ENCODE assay signal across 11 cellular contexts in the genomic region with DNA sequence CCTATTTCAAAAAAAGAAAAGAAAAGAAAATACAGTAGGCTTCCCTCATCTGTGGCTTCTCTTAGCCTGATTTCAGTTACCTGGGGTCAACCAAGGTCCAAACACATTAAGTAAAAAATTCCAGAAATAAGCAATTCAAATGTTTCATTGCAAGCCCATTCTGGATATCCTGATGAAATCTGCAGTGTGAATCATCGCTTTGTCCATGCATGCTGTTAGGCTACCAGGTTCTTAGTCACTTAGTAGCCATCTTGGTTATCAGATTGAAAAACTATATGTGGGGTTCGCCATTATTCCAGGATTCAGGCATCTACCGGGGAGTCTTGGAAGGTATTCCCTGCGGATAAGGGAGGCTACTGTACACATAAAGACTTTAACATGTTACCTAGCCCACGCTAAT. TPM values are rescaled to one million over a fixed set of nuclear protein-coding genes. Genes with fewer than 3 reads are reported as not detected.
DNase-seq lines count a peak whose midpoint lies in the region; ATAC-seq and TF ChIP-seq lines count a peak whose summit lies in the region.
"Had no signal": no experiment of that assay in that cellular context is flagged by ENCODE, and none has a peak within 500 bp of the region (broad histone marks: within the 10 kb centered on the region; RNA-seq: fewer than 3 reads in every experiment).

No MANE protein-coding gene starts in this region.

- H3K27me3 Mint-ChIP-seq in CD8-positive, alpha-beta T cell (ENCODE audit: low read depth), result no peaks in the 10 kb centered on the region
- H3K27me3 Mint-ChIP-seq in brain (peaks cover 13% of the 10 kb centered on the region), nephron progenitor cell (ENCODE audit: low read depth, poor library complexity) (no peaks in the 10 kb centered on the region)

- TF ChIP-seq POLR2A in spleen (IDR thresholded peaks at IDR 0.05), result no peak

- H3K9me3 ChIP-seq in CD8-positive, alpha-beta T cell (ENCODE audit: low read length), result no peaks in the 10 kb centered on the region
- no peaks in the 10 kb centered on the region for H3K9me3 ChIP-seq in spleen
- H3K9me3 ChIP-seq in aorta (ENCODE audit: control insufficient read depth, low read length), result no peaks in the 10 kb centered on the region
- H3K9me3 ChIP-seq: psoas muscle had no signal

- H3K36me3 Mint-ChIP-seq in CD8-positive, alpha-beta T cell, result peaks cover 14% of the 10 kb centered on the region
- no peaks in the 10 kb centered on the region for H3K36me3 Mint-ChIP-seq in brain
- H3K36me3 Mint-ChIP-seq in nephron progenitor cell (ENCODE audit: low read depth), result peaks cover 8% of the 10 kb centered on the region

- TF ChIP-seq CTCF in CD8-positive, alpha-beta T cell (IDR thresholded peaks at IDR 0.05), result no peak
- TF ChIP-seq CTCF in brain (conservative IDR thresholded peaks at IDR 0.05), result no peak
- TF ChIP-seq CTCF in nephron progenitor cell (IDR thresholded peaks at IDR 0.05), result no peak
- no peak for TF ChIP-seq CTCF in spleen (IDR thresholded peaks at IDR 0.05 in 8 of 11, conservative IDR thresholded peaks at IDR 0.05 in 3 of 11)

- WGBS in spleen, 5 donors, result 96 to 97% (median 96%) methylated on average over 5 of the region's 5 CpGs
- WGBS in aorta, 2 donors, result 96% methylated on average over 5 of the region's 5 CpGs

- H3K4me1 ChIP-seq in CD8-positive, alpha-beta T cell (ENCODE audit: insufficient read depth, low read length), result peaks cover 22% of the 10 kb centered on the region
- H3K4me1 ChIP-seq in spleen, result peaks cover 13 to 46% (median 44%) of the 10 kb centered on the region in 6 donors
- H3K4me1 ChIP-seq in aorta (ENCODE audit: control insufficient read depth in 1 of 2, insufficient read depth in 2 of 2, low read length in 2 of 2), result peaks cover 0 to 3% of the 10 kb centered on the region in 2 donors

- peaks cover 42% of the 10 kb centered on the region for H3K4me1 Mint-ChIP-seq in CD8-positive, alpha-beta T cell (ENCODE audit: low read depth)
- H3K4me1 Mint-ChIP-seq in brain (peaks cover 48% of the 10 kb centered on the region), nephron progenitor cell (peaks cover 24% of the 10 kb centered on the region)

- intact Hi-C loops in CD8-positive, alpha-beta T cell (cut with DNase I, micrococcal nuclease), result loop anchor here (2.0 to 10.0 kb wide), 7 partner anchors 80 to 1384 kb away; a partner anchor contains a TSS
- intact Hi-C loops in spleen (cut with DNase I; ENCODE audit: low total_unique reads), result no loop called here
- intact Hi-C loops in aorta (cut with DNase I), result loop anchor here in 1 of 2 donors (5.0 kb wide), 1 partner anchor 36 kb away; no protein-coding TSS in a partner anchor

- peak overlapping the region; percentile 45 for H3K4me3 Mint-ChIP-seq in CD8-positive, alpha-beta T cell
- H3K4me3 Mint-ChIP-seq in brain, result peak overlapping the region; percentile 66 to 97 (median 92)
- peak overlapping the region; percentile 95 for H3K4me3 Mint-ChIP-seq in nephron progenitor cell

- no peak overlapping the region for H3K27ac ChIP-seq in CD8-positive, alpha-beta T cell (ENCODE audit: low read depth, low read length)
- H3K27ac ChIP-seq in spleen, result no peak overlapping the region
- H3K27ac ChIP-seq in aorta (ENCODE audit: low read depth in 1 of 2, low read length in 2 of 2), result no peak overlapping the region

- CTCF ChIA-PET in CD8-positive, alpha-beta T cell (lab: Charles Lee), result no interaction called here

- POLR2A ChIA-PET in CD8-positive, alpha-beta T cell (lab: Charles Lee), result no interaction called here

- no peaks in the 10 kb centered on the region for H3K9me3 Mint-ChIP-seq in CD8-positive, alpha-beta T cell
- no peaks in the 10 kb centered on the region for H3K9me3 Mint-ChIP-seq in brain
- no peaks in the 10 kb centered on the region for H3K9me3 Mint-ChIP-seq in nephron progenitor cell

- no peak for ATAC-seq in CD8-positive, alpha-beta T cell
- no peak for ATAC-seq in GM19023 (IDR thresholded peaks at IDR 0.05; ENCODE audit: unreplicated experiment)
- ATAC-seq in aorta (ENCODE audit: low FRiP score), result no peak

- peak overlapping the region; percentile 10 for H3K27ac Mint-ChIP-seq in CD8-positive, alpha-beta T cell
- H3K27ac Mint-ChIP-seq in brain (peak overlapping the region in 2 of 5 experiments; percentile 38 to 89), nephron progenitor cell (no peak overlapping the region)

- no peaks in the 10 kb centered on the region for H3K27me3 ChIP-seq in CD8-positive, alpha-beta T cell (ENCODE audit: insufficient read depth, low read length)
- H3K27me3 ChIP-seq in spleen (replicated peaks in 1 of 7) (no peaks in the 10 kb centered on the region), aorta (ENCODE audit: control insufficient read depth in 1 of 2, insufficient read depth in 2 of 2, low read length in 1 of 2) (no peaks in the 10 kb centered on the region)

- H3K4me3 ChIP-seq in CD8-positive, alpha-beta T cell (ENCODE audit: low read depth, low read length), result no peak overlapping the region
- H3K4me3 ChIP-seq in spleen, result peak overlapping the region in 1 of 8 donors; percentile 93
- no peak overlapping the region for H3K4me3 ChIP-seq in aorta (ENCODE audit: low read length in 2 of 2)

- DNase-seq in CD8-positive, alpha-beta T cell, result no peak
- DNase-seq in HT1080 (ENCODE audit: low read depth), result peak; percentile 13
- DNase-seq in nephron progenitor cell, result no peak
- no peak for DNase-seq in spleen
- no peak for DNase-seq in aorta
- DNase-seq: activated gamma-delta T cell treated with Interleukin-2 at 50 U/mL for 16 hours; MM.1S; NK-92 treated with Interleukin-12 subunit alpha and Interleukin-12 subunit beta, amount 100 ng/mL, for 24 hours; psoas muscle had no signal

- no peaks in the 10 kb centered on the region for H3K36me3 ChIP-seq in CD8-positive, alpha-beta T cell (ENCODE audit: insufficient read depth, low read length)
- peaks cover 0 to 8% (median 0%) of the 10 kb centered on the region in 6 donors for H3K36me3 ChIP-seq in spleen
- no peaks in the 10 kb centered on the region for H3K36me3 ChIP-seq in aorta (ENCODE audit: control insufficient read depth in 1 of 2, insufficient read depth in 2 of 2, low read length in 1 of 2)

RNA-seq across cellular contexts. Expression of a gene that starts 1.0 kb away (rescaled TPM):
- 10 to 100 TPM; 44.8 to 51.7 TPM for total RNA-seq in CD8-positive, alpha-beta T cell
- total RNA-seq in HT1080 (2014; rRNA removed; shearing (Covaris generic)), result 50.0 and 56.6 TPM in 2 replicates
- 48.7 and 57.8 TPM in 2 replicates for polyA plus RNA-seq in HT1080 (2015; cell fraction: cytosol; rRNA removed)
- polyA plus RNA-seq in HT1080 (2015; cell fraction: nucleus; rRNA removed), result 27.5 and 27.6 TPM in 2 replicates
- polyA plus RNA-seq in brain (ENCODE audit: insufficient read depth, low read depth, low replicate concordance), result 23.6 TPM
- 10 to 100 TPM; 39.5 to 78.2 (median 58.9) TPM for total RNA-seq in spleen
- polyA plus RNA-seq in spleen, result 10 to 100 TPM; 41.2 to 50.0 (median 49.6) TPM
- total RNA-seq in aorta, result 10 to 100 TPM; 60.5 to 66.5 TPM
- 100 to 1,000 TPM in 1 of 2 donors, 10 to 100 TPM in 1; 54.4 to 117 TPM for polyA plus RNA-seq in aorta

Comparison
In these comparisons a context has a peak if more than half of its experiments do, and no peak if none do; other contexts are left out.
1. H3K4me3 Mint-ChIP-seq: peak in every context shown above with its lines; median percentile 95 in nephron progenitor cell; 92 in brain; 45 in CD8-positive, alpha-beta T cell.